ENCODE assay signal across 8 cellular contexts in genomic region chr10:11242443-11243386, GRCh38.
DNase-seq lines count a peak whose midpoint lies in the region; ATAC-seq lines count a peak whose summit lies in the region.

No MANE protein-coding gene starts in this region.

- no peak overlapping the region for H3K27ac ChIP-seq in Karpas-422 (ENCODE audit: low read length)
- H3K27ac ChIP-seq in duodenal mucosa (ENCODE audit: low read depth, low read length): peak overlapping the region; percentile 22

- H3K4me3 ChIP-seq in Karpas-422 (ENCODE audit: low read length): peak overlapping the region; percentile 51
- peak overlapping the region in 1 of 2 donors; percentile 45 for H3K4me3 ChIP-seq in duodenal mucosa (ENCODE audit: low read depth in 1 of 2, low read length in 2 of 2)

- H3K9me3 ChIP-seq in Karpas-422 (ENCODE audit: low read length) (no peaks in the 10 kb centered on the region), duodenal mucosa (ENCODE audit: control insufficient read depth in 1 of 2, low read length in 2 of 2) (no peaks in the 10 kb centered on the region)

- H3K27me3 ChIP-seq in Karpas-422 (ENCODE audit: low read length) (no peaks in the 10 kb centered on the region), duodenal mucosa (ENCODE audit: control insufficient read depth in 1 of 2, insufficient read depth in 2 of 2, low read length in 2 of 2) (no peaks in the 10 kb centered on the region)

- no peaks in the 10 kb centered on the region for H3K79me2 ChIP-seq in Karpas-422 (ENCODE audit: low read length)

- ATAC-seq in GM21619 (IDR thresholded peaks at IDR 0.05; ENCODE audit: unreplicated experiment): peak; percentile 54

- no peak overlapping the region for H2AFZ ChIP-seq in Karpas-422 (ENCODE audit: low read length)

- H3K9ac ChIP-seq in Karpas-422 (ENCODE audit: low read length) (no peak overlapping the region), duodenal mucosa (ENCODE audit: low read depth in 1 of 2, low read length in 2 of 2) (peak overlapping the region in 1 of 2 donors; percentile 39)

- DNase-seq in NCI-H2171 treated with DMSO at 0.1 percent for 48 hours (lab: John Stamatoyannopoulos, UW) (peak; percentile 2), NCI-H2171 (lab: John Stamatoyannopoulos, UW) (no peak), Karpas-422 (peak; percentile 89), HPDE6-E6E7 (ENCODE audit: extremely low spot score) (no peak), superior temporal gyrus (ENCODE audit: extremely low spot score) (no peak)
- DNase-seq in stimulated activated CD8-positive, alpha-beta memory T cell treated with anti-CD3 and anti-CD28 coated beads, Interleukin-4, amount 100 ng/mL, for 24 hours (ENCODE audit: low read depth): peak; percentile 31

- peaks cover 9% of the 10 kb centered on the region; the same call in 1 of the 2 replicates for H4K20me1 ChIP-seq in Karpas-422 (ENCODE audit: insufficient read depth, low read depth, low read length)

- H3K9me2 ChIP-seq in Karpas-422 (replicated peaks; ENCODE audit: insufficient read depth, low read length): no peaks in the 10 kb centered on the region

- H3K36me3 ChIP-seq in Karpas-422 (ENCODE audit: insufficient read depth, low read length) (no peaks in the 10 kb centered on the region), duodenal mucosa (ENCODE audit: control insufficient read depth in 1 of 2, insufficient read depth in 2 of 2, low read length in 2 of 2) (no peaks in the 10 kb centered on the region)

- peaks cover 45% of the 10 kb centered on the region for H3K4me1 ChIP-seq in Karpas-422 (ENCODE audit: low read length)
- peaks cover 28 to 33% of the 10 kb centered on the region in 2 donors for H3K4me1 ChIP-seq in duodenal mucosa (ENCODE audit: control insufficient read depth in 1 of 2, insufficient read depth in 2 of 2, low read length in 2 of 2)

- H3K4me2 ChIP-seq in Karpas-422 (ENCODE audit: low read depth, low read length, poor library complexity, severe bottlenecking): peak overlapping the region; percentile 64

Comparison
In these comparisons a context has a peak if more than half of its experiments do, and no peak if none do; other contexts are left out.
1. DNase-seq: peak in NCI-H2171 treated with DMSO at 0.1 percent for 48 hours (single experiment), Karpas-422 (single experiment) and stimulated activated CD8-positive, alpha-beta memory T cell treated with anti-CD3 and anti-CD28 coated beads, Interleukin-4, amount 100 ng/mL, for 24 hours (single experiment); none in NCI-H2171 (single experiment), HPDE6-E6E7 (single experiment) and superior temporal gyrus (single experiment).